In genomic region chr3:72938471-72939265, GRCh38 we compare ENCODE assay signal across 8 cellular contexts. TPM values are rescaled to one million over a fixed set of nuclear protein-coding genes. Genes with fewer than 3 reads are reported as not detected.
DNase-seq lines count a peak whose midpoint lies in the region; ATAC-seq, FAIRE-seq and TF ChIP-seq lines count a peak whose summit lies in the region.

No MANE protein-coding gene starts in this region.

- H3K4me2 ChIP-seq in MM.1S (ENCODE audit: low read depth, low read length) = no peak overlapping the region

- H3K4me3 ChIP-seq in MM.1S (ENCODE audit: low read length) (no peak overlapping the region), aorta (ENCODE audit: low read length in 2 of 2) (no peak overlapping the region)

- H3K79me2 ChIP-seq in MM.1S (ENCODE audit: low read length) = no peaks in the 10 kb centered on the region

- no peaks in the 10 kb centered on the region for H3F3A ChIP-seq in MM.1S (ENCODE audit: insufficient read depth, low read length)

- no peak overlapping the region for H2AFZ ChIP-seq in MM.1S (ENCODE audit: low read length)

- H3K9me3 ChIP-seq in MM.1S (replicated peaks; ENCODE audit: insufficient read depth, low read length) (no peaks in the 10 kb centered on the region), aorta (ENCODE audit: control insufficient read depth, low read length) (no peaks in the 10 kb centered on the region)

- peak; percentile 21 for DNase-seq in GOT3 (lab: John Stamatoyannopoulos, UW)
- peak; percentile 38 for DNase-seq in MM.1S
- DNase-seq in SW480 (ENCODE audit: low spot score) = peak; percentile 56
- peak; percentile 59 for DNase-seq in epidermal melanocyte (ENCODE audit: insufficient read length, low spot score)
- DNase-seq in middle frontal gyrus (ENCODE audit: extremely low spot score, low spot score) = peak; percentile 41
- peak in 1 of 2 donors; percentile 54 for DNase-seq in aorta

- H3K9me2 ChIP-seq in MM.1S (replicated peaks; ENCODE audit: insufficient read depth, low read length) = no peaks in the 10 kb centered on the region

- no peak overlapping the region for H3K27ac ChIP-seq in MM.1S (ENCODE audit: low read length)
- H3K27ac ChIP-seq in aorta (ENCODE audit: low read depth in 1 of 2, low read length in 2 of 2) = peak overlapping the region in 1 of 2 donors; percentile 9

- no peaks in the 10 kb centered on the region for H3K27me3 ChIP-seq in MM.1S (replicated peaks; ENCODE audit: insufficient read depth, low read length)
- no peaks in the 10 kb centered on the region for H3K27me3 ChIP-seq in aorta (ENCODE audit: control insufficient read depth in 1 of 2, insufficient read depth in 2 of 2, low read length in 1 of 2)

- no peaks in the 10 kb centered on the region for H3K4me1 ChIP-seq in MM.1S (ENCODE audit: low read length)
- peaks cover 1 to 3% of the 10 kb centered on the region in 2 donors for H3K4me1 ChIP-seq in aorta (ENCODE audit: control insufficient read depth in 1 of 2, insufficient read depth in 2 of 2, low read length in 2 of 2)

- intact Hi-C loops in aorta (cut with DNase I) = loop anchor here (5.0 to 10.0 kb wide), 5 partner anchors 51 to 146 kb away; partner anchors contain the start of genes GXYLT2 (in 1 of the 2) and PPP4R2 (in 1 of the 2)

- ATAC-seq in aorta (ENCODE audit: low FRiP score) = peak; percentile 92

- 2 to 5% methylated on average over 5 of the region's 5 CpGs for WGBS in aorta, 2 donors

- H3K36me3 ChIP-seq in MM.1S (replicated peaks; ENCODE audit: insufficient read depth, low read length) (no peaks in the 10 kb centered on the region), aorta (ENCODE audit: control insufficient read depth in 1 of 2, insufficient read depth in 2 of 2, low read length in 1 of 2) (peaks cover 0 to 2% of the 10 kb centered on the region in 2 donors)

- H3K9ac ChIP-seq in MM.1S (ENCODE audit: low read length) = no peak overlapping the region

- no peaks in the 10 kb centered on the region for H4K20me1 ChIP-seq in MM.1S (ENCODE audit: insufficient read depth, low read length)

- TF ChIP-seq CTCF in MM.1S (IDR thresholded peaks at IDR 0.05; ENCODE audit: low read length) = peak; percentile 46

- FAIRE-seq in A204.1 (lab: Jason Lieb, UNC) (peak; percentile 98), G401.6 (lab: Jason Lieb, UNC) (peak; percentile 96)

RNA-seq across cellular contexts. Expression of gene GXYLT2, which starts 50.8 kb away (rescaled TPM):
- total RNA-seq in aorta = 10 to 100 TPM; 20.4 to 46.4 TPM
- 1 to 10 TPM; 1.9 to 2.5 TPM for polyA plus RNA-seq in aorta

RNA-seq across cellular contexts. Expression of gene PPP4R2, which starts 57.9 kb away (rescaled TPM):
- 10 to 100 TPM; 65.4 to 70.7 TPM for total RNA-seq in aorta
- 10 to 100 TPM; 16.0 to 16.2 TPM for polyA plus RNA-seq in aorta
